9 cellular contexts compared by ENCODE assay signal in genomic region chr5:135399838-135400542, GRCh38.
DNase-seq lines count a peak whose midpoint lies in the region; ATAC-seq and TF ChIP-seq lines count a peak whose summit lies in the region.
"Had no signal": no experiment of that assay in that cellular context is flagged by ENCODE, and none has a peak within 500 bp of the region (broad histone marks: within the 10 kb centered on the region; RNA-seq: fewer than 3 reads in every experiment).

No MANE protein-coding gene starts in this region.

- peak overlapping the region; percentile 98 for H3K27ac Mint-ChIP-seq in stimulated activated naive CD8-positive, alpha-beta T cell treated with anti-CD3 and anti-CD28 coated beads, Interleukin-15, amount 100 ng/mL, for 72 hours

- H3K4me1 Mint-ChIP-seq in stimulated activated naive CD8-positive, alpha-beta T cell treated with anti-CD3 and anti-CD28 coated beads, Interleukin-15, amount 100 ng/mL, for 72 hours: peaks cover 45% of the 10 kb centered on the region

- peaks cover 13% of the 10 kb centered on the region for H3K27me3 Mint-ChIP-seq in stimulated activated naive CD8-positive, alpha-beta T cell treated with anti-CD3 and anti-CD28 coated beads, Interleukin-15, amount 100 ng/mL, for 72 hours

- DNase-seq in NOMO-1 treated with DMSO at 0.1 percent for 48 hours (lab: John Stamatoyannopoulos, UW; ENCODE audit: unreplicated experiment) (peak; percentile 23), NOMO-1 treated with dmso at 0.1 percent for 144 hours (lab: John Stamatoyannopoulos, UW; ENCODE audit: unreplicated experiment) (no peak), NCI-H226 (no peak)
- no peak for DNase-seq in stimulated activated naive CD8-positive, alpha-beta T cell treated with anti-CD3 and anti-CD28 coated beads, Interleukin-15, amount 100 ng/mL, for 72 hours
- DNase-seq: stimulated activated CD4-positive, alpha-beta T cell treated with anti-CD3 and anti-CD28 coated beads, Interleukin-4, amount 100 ng/mL, for 4 hours had no signal

- ATAC-seq in stimulated activated naive CD8-positive, alpha-beta T cell treated with anti-CD3 and anti-CD28 coated beads, Interleukin-15, amount 100 ng/mL, for 72 hours: no peak
- ATAC-seq in GM18502 (IDR thresholded peaks at IDR 0.05; ENCODE audit: poor library complexity, unreplicated experiment) (no peak), GM18511 (IDR thresholded peaks at IDR 0.05; ENCODE audit: unreplicated experiment) (no peak)

- no peaks in the 10 kb centered on the region for H3K9me3 Mint-ChIP-seq in stimulated activated naive CD8-positive, alpha-beta T cell treated with anti-CD3 and anti-CD28 coated beads, Interleukin-15, amount 100 ng/mL, for 72 hours

- no peak for TF ChIP-seq CTCF in WI38 (IDR thresholded peaks at IDR 0.05; ENCODE audit: low read depth, low read length)

- peak overlapping the region; percentile 94 to 96 for H3K4me3 Mint-ChIP-seq in stimulated activated naive CD8-positive, alpha-beta T cell treated with anti-CD3 and anti-CD28 coated beads, Interleukin-15, amount 100 ng/mL, for 72 hours

- H3K4me3 ChIP-seq in WI38 (ENCODE audit: low read depth, low read length): peak overlapping the region; percentile 84
- H3K4me3 ChIP-seq in iPS-11a (ENCODE audit: low read depth, low read length): peak overlapping the region; percentile 47
